13 cellular contexts compared by ENCODE assay signal in genomic region chr11:130904380-130904779, GRCh38. TPM values are rescaled to one million over a fixed set of nuclear protein-coding genes. Genes with fewer than 3 reads are reported as not detected.
A peak's percentile ranks its signal among the peaks of the same experiment; 100 is the strongest.
DNase-seq lines count a peak whose midpoint lies in the region; ATAC-seq, FAIRE-seq and TF ChIP-seq lines count a peak whose summit lies in the region.
"Had no signal": no experiment of that assay in that cellular context is flagged by ENCODE, and none has a peak within 500 bp of the region (broad histone marks: within the 10 kb centered on the region; RNA-seq: fewer than 3 reads in every experiment).

No MANE protein-coding gene starts in this region.

- peak; percentile 18; the same call in 1 of the 3 replicates for TF ChIP-seq CTCF in A549 (IDR thresholded peaks at IDR 0.05)
- peak; percentile 33 for TF ChIP-seq CTCF in GM12873 (IDR thresholded peaks at IDR 0.05; ENCODE audit: insufficient read depth, low read depth, low read length, missing control alignments)
- TF ChIP-seq CTCF in gastroesophageal sphincter (IDR thresholded peaks at IDR 0.05), result peak; percentile 30 to 48 (median 37)
- TF ChIP-seq CTCF in coronary artery (IDR thresholded peaks at IDR 0.05), result no peak

- FAIRE-seq in A549 (lab: Jason Lieb, UNC), result no peak
- FAIRE-seq: H54 had no signal

- H3K4me1 ChIP-seq in A549, result 0 out of 3 replicates have a peak, but pooled peaks cover 2% of the 10 kb centered on the region
- peaks cover 0 to 47% (median 8%) of the 10 kb centered on the region in 3 donors for H3K4me1 ChIP-seq in gastroesophageal sphincter

- H3K27ac ChIP-seq in A549 (no peak overlapping the region), gastroesophageal sphincter (peak overlapping the region in 3 of 4 donors; percentile 52 to 92 (median 68)), coronary artery (no peak overlapping the region)

- POLR2A ChIA-PET in A549 (lab: Yijun Ruan, JAX), result no interaction called here

- DNase-seq in A549 (ENCODE audit: low read depth in 1 of 2, low spot score in 1 of 2), result no peak
- DNase-seq in coronary artery (ENCODE audit: low spot score), result no peak
- no peak for DNase-seq in HUDEP-2 (lab: John Stamatoyannopoulos, UW; ENCODE audit: unreplicated experiment in 76 of 76)
- DNase-seq: activated naive CD8-positive, alpha-beta T cell treated with anti-CD3 and anti-CD28 coated beads, Interleukin-2, amount 50 U/mL, for 24 hours; kidney glomerular epithelial cell; NCI-H1105 treated with DMSO at 0.1 percent for 48 hours; T-helper 1 cell had no signal

- TF ChIP-seq EP300 in A549 (IDR thresholded peaks at IDR 0.05) (no peak), gastroesophageal sphincter (IDR thresholded peaks at IDR 0.05) (no peak)

- TF ChIP-seq POLR2A in A549 (IDR thresholded peaks at IDR 0.05; ENCODE audit: low read length) (no peak), gastroesophageal sphincter (IDR thresholded peaks at IDR 0.05) (no peak)

- no peaks in the 10 kb centered on the region for H3K27me3 ChIP-seq in gastroesophageal sphincter

- H3K4me3 ChIP-seq in A549 (no peak overlapping the region), gastroesophageal sphincter (no peak overlapping the region), coronary artery (no peak overlapping the region)

- CTCF ChIA-PET in A549 (lab: Yijun Ruan, JAX), result interaction anchor here (0.6 to 4.1 kb wide), 10 partner anchors 10 to 815 kb away, joined by 3 to 20 read pairs (median 3); partner anchors contain the start of gene SNX19

- TF ChIP-seq RAD21 in A549 (conservative IDR thresholded peaks at IDR 0.05 in 1 of 2, IDR thresholded peaks at IDR 0.05 in 1 of 2), result no peak

- peaks cover 36 to 99% of the 10 kb centered on the region in 2 donors for H3K36me3 ChIP-seq in gastroesophageal sphincter

- H3K9me3 ChIP-seq in A549 (no peaks in the 10 kb centered on the region), gastroesophageal sphincter (no peaks in the 10 kb centered on the region)

- H3K4me2 ChIP-seq in A549, result no peak overlapping the region

- peak; percentile 61 to 64; a peak in 2 of 6 replicates for ATAC-seq in A549
- peak; percentile 66 for ATAC-seq in SK-N-SH treated with all-trans-retinoic acid at 6 μM for 48 hours
- ATAC-seq in gastroesophageal sphincter, result no peak
- no peak for ATAC-seq in HG03469 (IDR thresholded peaks at IDR 0.05; ENCODE audit: unreplicated experiment)
- no peak for ATAC-seq in HG03175 (IDR thresholded peaks at IDR 0.05; ENCODE audit: unreplicated experiment)
- ATAC-seq: activated naive CD8-positive, alpha-beta T cell treated with anti-CD3 and anti-CD28 coated beads, Interleukin-2, amount 50 U/mL, for 24 hours had no signal

- WGBS in A549 (ENCODE audit: missing lambda C conversion rate), result 90% methylated on average over 1 of the region's 1 CpG
- 86 to 100% methylated on average over 1 of the region's 1 CpG for WGBS in gastroesophageal sphincter (ENCODE audit: low coverage in 1 of 2), 2 donors

TF ChIP-seq in A549, 52 proteins besides CTCF, POLR2A, EP300 and RAD21 (continues in another document):
- TF ChIP-seq SMC3 (IDR thresholded peaks at IDR 0.05) (no peak), KDM1A (IDR thresholded peaks at IDR 0.05; ENCODE audit: low read depth) (no peak), RFX5 (IDR thresholded peaks at IDR 0.05) (no peak), RARB (CRISPR knock-in tag; IDR thresholded peaks at IDR 0.05) (no peak), CHD4 (IDR thresholded peaks at IDR 0.05; ENCODE audit: borderline replicate concordance) (no peak), KDM5A (IDR thresholded peaks at IDR 0.05) (no peak), ZFP36 (IDR thresholded peaks at IDR 0.05; ENCODE audit: borderline replicate concordance, partially characterized antibody) (no peak), REST (IDR thresholded peaks at IDR 0.05) (no peak), CBX2 (IDR thresholded peaks at IDR 0.05; ENCODE audit: borderline replicate concordance, low read depth) (no peak), TFCP2L1 (CRISPR knock-in tag; IDR thresholded peaks at IDR 0.05) (no peak), ZSCAN20 (CRISPR knock-in tag; IDR thresholded peaks at IDR 0.05) (no peak), HEYL (CRISPR knock-in tag; IDR thresholded peaks at IDR 0.05) (no peak), BHLHE40 (IDR thresholded peaks at IDR 0.05; ENCODE audit: low read depth, low read length) (no peak), RNF2 (IDR thresholded peaks at IDR 0.05; ENCODE audit: borderline replicate concordance, low read depth) (no peak), RCOR1 (IDR thresholded peaks at IDR 0.05; ENCODE audit: low read depth, low read length) (no peak), TP53 (CRISPR knock-in tag; IDR thresholded peaks at IDR 0.05) (no peak)

TF ChIP-seq in SK-N-SH treated with all-trans-retinoic acid at 6 μM for 48 hours, 23 proteins besides CTCF, POLR2A, EP300 and RAD21 (continues in another document):
- TF ChIP-seq ESRRG (CRISPR knock-in tag; IDR thresholded peaks at IDR 0.05) (no peak), CSRNP3 (CRISPR knock-in tag; IDR thresholded peaks at IDR 0.05) (no peak), ZNF565 (CRISPR knock-in tag; conservative IDR thresholded peaks at IDR 0.05; ENCODE audit: low read depth) (no peak), BACH2 (CRISPR knock-in tag; IDR thresholded peaks at IDR 0.05; ENCODE audit: borderline replicate concordance) (no peak), TSHZ2 (CRISPR knock-in tag; IDR thresholded peaks at IDR 0.05) (no peak), ZC3H10 (CRISPR knock-in tag; IDR thresholded peaks at IDR 0.05) (no peak), POU6F1 (CRISPR knock-in tag; IDR thresholded peaks at IDR 0.05; ENCODE audit: borderline replicate concordance, low read depth) (no peak), ZFP3 (CRISPR knock-in tag; IDR thresholded peaks at IDR 0.05) (no peak)

RNA-seq across cellular contexts. Expression of gene SNX19, which starts 11.9 kb away (rescaled TPM):
- polyA plus RNA-seq in A549 (2011; rRNA removed) (26.7 and 34.4 TPM in 2 replicates), A549 (2017; fragmentation: RNase III; extraction: RNeasy Plus Mini Kit Qiagen cat#74134 plus additional on column Dnase treatment) (13.4 to 16.4 TPM (median 14.9 TPM) in 3 replicates)
- 8.2 and 11.8 TPM in 2 replicates for polyA plus RNA-seq in A549 (2012; cell fraction: cytosol; rRNA removed)
- 15.2 and 25.0 TPM in 2 replicates for polyA plus RNA-seq in A549 (2012; cell fraction: nucleus; rRNA removed)
- polyA minus RNA-seq in A549 (2011; rRNA and poly(A)+ RNA removed), result 107 and 109 TPM in 2 replicates
- 100 to 1,000 TPM; 110 to 131 (median 119) TPM for total RNA-seq in gastroesophageal sphincter

Comparison
In these comparisons a context has a peak if more than half of its experiments do, and no peak if none do; other contexts are left out.
1. ATAC-seq: peak in A549 (2 of 2) and SK-N-SH treated with all-trans-retinoic acid at 6 μM for 48 hours (single experiment); none in gastroesophageal sphincter (single experiment), HG03469 (single experiment) and HG03175 (single experiment).
2. H3K27ac ChIP-seq: peak in gastroesophageal sphincter (3 of 4); none in A549 (0 of 2) and coronary artery (0 of 2).